10 cellular contexts compared by ENCODE assay signal in the genomic region with DNA sequence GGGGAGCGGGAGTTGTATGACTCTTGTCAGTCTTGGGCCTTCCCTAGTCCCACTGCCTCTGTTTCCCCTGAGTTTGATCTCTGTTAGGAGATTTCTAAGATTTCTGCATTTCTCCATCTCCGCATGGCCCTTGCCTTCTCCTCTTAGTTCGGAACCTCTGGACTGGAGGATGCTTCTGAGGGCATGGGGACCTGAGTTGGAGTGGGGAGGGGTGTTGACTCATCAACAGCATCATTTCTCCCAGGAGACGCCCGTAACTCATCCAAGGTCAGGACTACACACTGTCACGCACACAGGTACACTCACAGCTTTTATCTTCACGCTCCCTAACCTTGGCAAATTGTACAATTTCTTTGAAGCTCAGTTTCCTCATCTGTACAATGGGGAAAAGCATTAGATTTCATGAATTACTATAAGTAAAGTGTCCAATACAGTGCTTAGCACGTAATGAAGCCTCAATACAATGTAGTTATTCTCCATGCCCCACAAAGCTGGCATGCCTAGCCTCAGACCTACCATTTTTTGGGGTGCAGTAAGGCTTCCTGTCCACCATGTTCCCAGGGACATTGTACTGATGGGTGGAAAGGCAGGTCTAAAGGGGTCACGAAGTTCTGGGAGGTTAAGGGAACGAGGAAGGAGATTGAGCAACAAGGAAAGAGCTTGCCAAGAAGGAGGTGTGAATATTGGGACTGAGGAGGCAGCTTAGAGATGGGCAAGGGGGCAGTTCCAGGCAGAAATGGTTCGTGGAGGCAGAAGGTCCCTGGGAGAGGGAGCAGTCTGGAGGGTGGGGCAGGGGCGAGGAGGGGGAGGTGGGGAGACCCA. TPM values are rescaled to one million over a fixed set of nuclear protein-coding genes. Genes with fewer than 3 reads are reported as not detected.
DNase-seq lines count a peak whose midpoint lies in the region; TF ChIP-seq lines count a peak whose summit lies in the region.
"Had no signal": no experiment of that assay in that cellular context is flagged by ENCODE, and none has a peak within 500 bp of the region (broad histone marks: within the 10 kb centered on the region; RNA-seq: fewer than 3 reads in every experiment).

No MANE protein-coding gene starts in this region.

- no peaks in the 10 kb centered on the region for H3K36me3 Mint-ChIP-seq in activated naive CD4-positive, alpha-beta T cell treated with anti-CD3 and anti-CD28 coated beads, Interleukin-2, amount 10 ng/mL, durations not matched to agents 7 days and 5 days
- H3K36me3 Mint-ChIP-seq in activated naive CD8-positive, alpha-beta T cell = peaks cover 3% of the 10 kb centered on the region
- peaks cover 23% of the 10 kb centered on the region for H3K36me3 Mint-ChIP-seq in type B pancreatic cell

- H3K4me3 ChIP-seq in mesodermal cell (ENCODE audit: extremely low read depth, insufficient read depth, low read length, poor library complexity, severe bottlenecking) = no peak overlapping the region

- H3K27me3 Mint-ChIP-seq in activated naive CD4-positive, alpha-beta T cell treated with anti-CD3 and anti-CD28 coated beads, Interleukin-2, amount 10 ng/mL, durations not matched to agents 7 days and 5 days = peaks cover 99% of the 10 kb centered on the region
- H3K27me3 Mint-ChIP-seq in activated naive CD8-positive, alpha-beta T cell = peaks cover 6% of the 10 kb centered on the region
- peaks cover 59% of the 10 kb centered on the region for H3K27me3 Mint-ChIP-seq in type B pancreatic cell

- H3K27ac ChIP-seq in mesodermal cell (ENCODE audit: low read depth, low read length, severe bottlenecking) = peak overlapping the region; percentile 36

- H3K27ac Mint-ChIP-seq in activated naive CD4-positive, alpha-beta T cell treated with anti-CD3 and anti-CD28 coated beads, Interleukin-2, amount 10 ng/mL, durations not matched to agents 7 days and 5 days = peak overlapping the region; percentile 57
- H3K27ac Mint-ChIP-seq in activated naive CD8-positive, alpha-beta T cell = peak overlapping the region; percentile 86
- H3K27ac Mint-ChIP-seq in type B pancreatic cell = peak overlapping the region; percentile 30

- H3K9me3 ChIP-seq in mesodermal cell (ENCODE audit: control insufficient read depth, low read length) = no peaks in the 10 kb centered on the region

- H3K4me3 Mint-ChIP-seq in activated naive CD4-positive, alpha-beta T cell treated with anti-CD3 and anti-CD28 coated beads, Interleukin-2, amount 10 ng/mL, durations not matched to agents 7 days and 5 days = peak overlapping the region; percentile 47
- H3K4me3 Mint-ChIP-seq in activated naive CD8-positive, alpha-beta T cell = peak overlapping the region; percentile 85
- peak overlapping the region; percentile 38 for H3K4me3 Mint-ChIP-seq in type B pancreatic cell

- peaks cover 67% of the 10 kb centered on the region for H3K4me1 Mint-ChIP-seq in activated naive CD4-positive, alpha-beta T cell treated with anti-CD3 and anti-CD28 coated beads, Interleukin-2, amount 10 ng/mL, durations not matched to agents 7 days and 5 days
- peaks cover 54% of the 10 kb centered on the region for H3K4me1 Mint-ChIP-seq in activated naive CD8-positive, alpha-beta T cell (ENCODE audit: low read depth)
- peaks cover 29% of the 10 kb centered on the region for H3K4me1 Mint-ChIP-seq in type B pancreatic cell (ENCODE audit: unreplicated experiment)

- peaks cover 25% of the 10 kb centered on the region for H3K4me1 ChIP-seq in mesodermal cell (ENCODE audit: control insufficient read depth, insufficient read depth, low read length, poor library complexity, severe bottlenecking)

- no peaks in the 10 kb centered on the region for H3K9me3 Mint-ChIP-seq in activated naive CD4-positive, alpha-beta T cell treated with anti-CD3 and anti-CD28 coated beads, Interleukin-2, amount 10 ng/mL, durations not matched to agents 7 days and 5 days
- H3K9me3 Mint-ChIP-seq in activated naive CD8-positive, alpha-beta T cell (ENCODE audit: low read depth) = no peaks in the 10 kb centered on the region
- no peaks in the 10 kb centered on the region for H3K9me3 Mint-ChIP-seq in type B pancreatic cell

- no peak for TF ChIP-seq CTCF in type B pancreatic cell (conservative IDR thresholded peaks at IDR 0.05)

- no peak for DNase-seq in activated naive CD4-positive, alpha-beta T cell treated with anti-CD3 and anti-CD28 coated beads, Interleukin-2, amount 10 ng/mL, durations not matched to agents 7 days and 5 days
- DNase-seq in activated naive CD4-positive, alpha-beta T cell treated with anti-CD3 and anti-CD28 coated beads, Interleukin-2, amount 50 U/mL, for 16 hours = no peak
- DNase-seq in type B pancreatic cell (ENCODE audit: extremely low spot score, unreplicated experiment) = no peak
- DNase-seq in DMS114 treated with DMSO at 0.1 percent for 48 hours (lab: John Stamatoyannopoulos, UW; ENCODE audit: unreplicated experiment) = no peak
- no peak for DNase-seq in SIG-M5 (lab: John Stamatoyannopoulos, UW)
- DNase-seq in mucosa of gallbladder (ENCODE audit: low spot score) = no peak
- DNase-seq: central memory CD4-positive, alpha-beta T cell; NCI-H1694 treated with DMSO at 0.1 percent for 48 hours had no signal

- CTCF ChIA-PET in activated naive CD4-positive, alpha-beta T cell treated with anti-CD3 and anti-CD28 coated beads, Interleukin-2, amount 10 ng/mL, durations not matched to agents 7 days and 5 days (lab: Charles Lee) = interaction anchor here (0.6 to 1.9 kb wide), 9 partner anchors 9 to 365 kb away, joined by 3 to 7 read pairs (median 4); partner anchors contain the start of gene MLF2

- peaks cover 53% of the 10 kb centered on the region for H3K36me3 ChIP-seq in mesodermal cell (ENCODE audit: control insufficient read depth, insufficient read depth, low read length)

- WGBS in mesodermal cell (ENCODE audit: insufficient coverage in 2 of 2), 2 experiments = 82 to 94% methylated on average over 4 to 6 of the region's 12 CpGs

RNA-seq across cellular contexts. Expression of gene LAG3, which starts 0.6 kb away (rescaled TPM):
- polyA plus RNA-seq in mesodermal cell (2013, experiment 1 of 2) = 2.0 TPM
- 2.3 TPM for polyA plus RNA-seq in mesodermal cell (2013, experiment 2 of 2)
- total RNA-seq in type B pancreatic cell (ENCODE audit: low replicate concordance) (0.52 and 2.6 TPM in 2 replicates), mucosa of gallbladder (1.4 TPM)

RNA-seq across cellular contexts. Expression of gene PTMS, which starts 5.6 kb away (rescaled TPM):
- 585 TPM for polyA plus RNA-seq in mesodermal cell (2013, experiment 1 of 2)
- 569 TPM for polyA plus RNA-seq in mesodermal cell (2013, experiment 2 of 2)
- 191 and 395 TPM in 2 replicates for total RNA-seq in type B pancreatic cell (ENCODE audit: low replicate concordance)
- 293 TPM for total RNA-seq in mucosa of gallbladder

RNA-seq across cellular contexts. Expression of gene CD4, which starts 17.6 kb away (rescaled TPM):
- 6.0 TPM for polyA plus RNA-seq in mesodermal cell (2013, experiment 1 of 2)
- polyA plus RNA-seq in mesodermal cell (2013, experiment 2 of 2) = 6.5 TPM
- total RNA-seq in type B pancreatic cell (ENCODE audit: low replicate concordance) (0.64 and 0.65 TPM in 2 replicates), mucosa of gallbladder (32.1 TPM)

RNA-seq across cellular contexts. Expression of gene MLF2, which starts 18.8 kb away (rescaled TPM):
- polyA plus RNA-seq in mesodermal cell (2013, experiment 1 of 2) = 216 TPM
- 188 TPM for polyA plus RNA-seq in mesodermal cell (2013, experiment 2 of 2)
- total RNA-seq in type B pancreatic cell (ENCODE audit: low replicate concordance) = 187 and 371 TPM in 2 replicates
- 175 TPM for total RNA-seq in mucosa of gallbladder

RNA-seq across cellular contexts. Expression of gene COPS7A, which starts 47.9 kb away (rescaled TPM):
- 45.2 TPM for polyA plus RNA-seq in mesodermal cell (2013, experiment 1 of 2)
- polyA plus RNA-seq in mesodermal cell (2013, experiment 2 of 2) = 37.3 TPM
- total RNA-seq in type B pancreatic cell (ENCODE audit: low replicate concordance) = 35.4 and 94.5 TPM in 2 replicates
- 61.4 TPM for total RNA-seq in mucosa of gallbladder

Comparison
In these comparisons a context has a peak if more than half of its experiments do, and no peak if none do; other contexts are left out.
1. H3K27ac Mint-ChIP-seq: peak in every context shown above with its lines; median percentile 86 in activated naive CD8-positive, alpha-beta T cell; 57 in activated naive CD4-positive, alpha-beta T cell treated with anti-CD3 and anti-CD28 coated beads, Interleukin-2, amount 10 ng/mL, durations not matched to agents 7 days and 5 days; 30 in type B pancreatic cell.
2. RNA of gene CD4, which starts 17.6 kb away (total RNA-seq): 32.1 TPM in mucosa of gallbladder (single experiment); 0.64 to 0.65 TPM in type B pancreatic cell; every median in the first group is over 10 times any median in the second.
3. Peak in every context shown above with its lines, with median percentiles within 50 percentile points of each other: H3K4me3 Mint-ChIP-seq.